ENCODE assay signal across 14 cellular contexts in the genomic region with DNA sequence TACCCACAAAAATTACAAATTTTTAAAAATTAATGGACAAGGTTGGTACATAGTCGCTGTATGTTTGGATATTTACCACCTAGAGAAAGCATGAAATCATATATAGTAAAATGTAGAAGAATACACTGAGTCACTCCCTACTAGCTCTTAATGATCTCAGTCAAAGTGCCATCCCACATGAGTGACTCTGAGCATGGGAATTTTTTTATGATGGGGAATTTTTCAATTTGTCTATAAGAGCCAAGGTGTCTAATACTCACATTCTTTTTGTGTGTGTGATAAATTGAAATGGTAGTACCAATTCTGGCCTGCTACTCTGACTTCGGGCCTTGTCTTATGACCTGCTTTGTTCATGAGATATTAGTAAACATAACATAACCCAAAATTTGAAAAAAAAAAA.
"Had no signal": no experiment of that assay in that cellular context is flagged by ENCODE, and none has a peak within 500 bp of the region (broad histone marks: within the 10 kb centered on the region; RNA-seq: fewer than 3 reads in every experiment).

No MANE protein-coding gene starts in this region.

- H3K4me3 ChIP-seq: ascending aorta, esophagus muscularis mucosa, thyroid gland had no signal

- ATAC-seq: activated naive CD8-positive, alpha-beta T cell treated with anti-CD3 and anti-CD28 coated beads, Interleukin-2, amount 50 U/mL, for 24 hours; activated T-helper 17 cell treated with anti-CD3 and anti-CD28 coated beads, Interleukin-2, amount 50 U/mL, for 72 hours; natural killer cell; stimulated activated naive B cell treated with anti-CD40 and anti-IgM and Interleukin-4, amounts not matched to agents 10 μg/mL and 1 μg/mL and 100 μg/mL, for 72 hours had no signal

- H3K27me3 ChIP-seq: ascending aorta, esophagus muscularis mucosa, thyroid gland had no signal

- H3K27ac ChIP-seq: ascending aorta, esophagus muscularis mucosa, thyroid gland had no signal

- H3K4me1 ChIP-seq: ascending aorta, esophagus muscularis mucosa, thyroid gland had no signal

- H3K9me3 ChIP-seq: ascending aorta, esophagus muscularis mucosa, thyroid gland had no signal

- H3K36me3 ChIP-seq: ascending aorta, esophagus muscularis mucosa, thyroid gland had no signal

- DNase-seq: activated CD4-positive, CD25-positive, alpha-beta regulatory T cell treated with anti-CD3 and anti-CD28 coated beads, Interleukin-2, amount 50 U/mL, for 72 hours; activated naive CD4-positive, alpha-beta T cell treated with anti-CD3 and anti-CD28 coated beads for 36 hours; activated naive CD8-positive, alpha-beta T cell treated with anti-CD3 and anti-CD28 coated beads, Interleukin-2, amount 50 U/mL, for 24 hours; activated T-cell treated with anti-CD3 and anti-CD28 coated beads for 4 hours; mesendoderm; natural killer cell; retina; stimulated activated CD4-positive, alpha-beta T cell treated with anti-CD3 and anti-CD28 coated beads, Interleukin-4, amount 100 ng/mL, for 1 hour; stimulated activated naive B cell treated with anti-CD40 and anti-IgM and Interleukin-4, amounts not matched to agents 10 μg/mL and 1 μg/mL and 100 μg/mL, for 72 hours; T1000; thyroid gland had no signal
